Comparison of ENCODE assay signal across 8 cellular contexts in the genomic region with DNA sequence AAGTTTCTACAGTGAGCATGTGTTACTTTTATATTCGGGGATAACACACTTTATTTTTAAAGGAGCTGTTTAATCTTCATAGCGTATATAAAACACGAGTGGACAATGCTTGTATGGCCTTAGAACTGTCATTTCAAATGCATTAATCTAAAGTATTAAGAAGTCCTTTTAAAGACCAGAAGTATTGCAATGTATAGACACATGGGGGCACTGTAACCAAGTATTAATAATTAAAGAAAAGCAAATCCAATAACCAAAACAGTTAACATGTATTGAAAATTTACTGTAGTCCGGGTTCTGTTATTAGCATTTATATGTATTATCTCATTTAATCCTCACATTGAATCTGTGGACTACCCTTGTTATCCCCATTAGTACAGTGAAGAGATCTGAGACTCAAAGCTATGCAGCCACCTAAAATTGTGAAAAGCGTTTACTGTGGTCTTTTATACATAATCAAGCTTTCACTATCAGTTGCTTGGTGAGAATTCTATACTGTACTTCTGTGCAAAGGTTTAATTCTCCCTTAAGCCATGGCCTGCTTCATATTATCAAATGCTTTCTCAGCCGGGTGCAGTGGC. TPM values are rescaled to one million over a fixed set of nuclear protein-coding genes. Genes with fewer than 3 reads are reported as not detected.
DNase-seq lines count a peak whose midpoint lies in the region; ATAC-seq and TF ChIP-seq lines count a peak whose summit lies in the region.

No MANE protein-coding gene starts in this region.

- H3K36me3 ChIP-seq in PC-3 (ENCODE audit: low read depth, low read length) = no peaks in the 10 kb centered on the region
- H3K36me3 ChIP-seq in testis (ENCODE audit: low read depth, missing control alignments) = no peaks in the 10 kb centered on the region

- H3K4me3 ChIP-seq in PC-3 (ENCODE audit: low read length) (no peak overlapping the region), testis (no peak overlapping the region)

- intact Hi-C loops in PC-3 (cut with micrococcal nuclease) (loop anchor here (1.0 to 5.0 kb wide), 3 partner anchors 45 to 255 kb away; no protein-coding TSS in a partner anchor), testis (cut with DNase I; ENCODE audit: low total_unique reads) (no loop called here)

- no peak overlapping the region for H2AFZ ChIP-seq in PC-3 (ENCODE audit: low read length)

- BruUV-seq in PC-3 (replicated peaks; lab: Mats Ljungman, UMichigan) = no TSS peak

- CTCF ChIA-PET in PC-3 (lab: Charles Lee) = no interaction called here

- DNase-seq in D341Med (ENCODE audit: low spot score) (peak; percentile 28), GM20000 (ENCODE audit: low spot score) (peak; percentile 19), PC-3 (peak; percentile 59), inferior parietal cortex (ENCODE audit: extremely low spot score) (peak; percentile 12), T-helper 9 cell (no peak), HuH-7 (ENCODE audit: low spot score) (no peak), testis (no peak)

- H3K79me2 ChIP-seq in PC-3 (ENCODE audit: low read length) = no peaks in the 10 kb centered on the region

- no peaks in the 10 kb centered on the region for H3F3A ChIP-seq in PC-3 (ENCODE audit: low read length, unreplicated experiment)

- peak; percentile 22 for TF ChIP-seq CTCF in GM20000 (IDR thresholded peaks at IDR 0.05; ENCODE audit: extremely low read depth, missing control alignments)
- peak; percentile 82 for TF ChIP-seq CTCF in PC-3 (conservative IDR thresholded peaks at IDR 0.05; ENCODE audit: low read depth, low read length)
- peak in 1 of 3 experiments; percentile 32 for TF ChIP-seq CTCF in testis (IDR thresholded peaks at IDR 0.05)

- H3K9me3 ChIP-seq in PC-3 (ENCODE audit: low read length) (no peaks in the 10 kb centered on the region), testis (no peaks in the 10 kb centered on the region)

- POLR2A ChIA-PET in PC-3 (lab: Charles Lee; ENCODE audit: unreplicated experiment) = no interaction called here

- no peaks in the 10 kb centered on the region for H3K4me1 ChIP-seq in PC-3 (ENCODE audit: insufficient read depth, low read length)
- no peaks in the 10 kb centered on the region for H3K4me1 ChIP-seq in testis

- H3K4me2 ChIP-seq in PC-3 (ENCODE audit: low read length) = no peak overlapping the region

- 0 out of 2 replicates have a peak, but pooled peaks have one; percentile 33 for ATAC-seq in PC-3
- no peak for ATAC-seq in GM21528 (IDR thresholded peaks at IDR 0.05; ENCODE audit: low FRiP score, unreplicated experiment)

- TF ChIP-seq POLR2A in testis (IDR thresholded peaks at IDR 0.05) = no peak

- 70 to 71% methylated on average over 6 of the region's 6 CpGs for WGBS in testis, 2 donors

- H3K27me3 ChIP-seq in PC-3 (ENCODE audit: low read length) (no peaks in the 10 kb centered on the region), testis (no peaks in the 10 kb centered on the region)

- H3K9ac ChIP-seq in PC-3 (ENCODE audit: low read length) = no peak overlapping the region

- H3K9me2 ChIP-seq in PC-3 (replicated peaks; ENCODE audit: low read length) = no peaks in the 10 kb centered on the region

- no peaks in the 10 kb centered on the region for H4K20me1 ChIP-seq in PC-3 (ENCODE audit: low read length)

- H3K27ac ChIP-seq in PC-3 (ENCODE audit: low read length) (no peak overlapping the region), testis (no peak overlapping the region)

RNA-seq across cellular contexts. Expression of a gene that starts 10.1 kb away (rescaled TPM):
- total RNA-seq in PC-3 (2014; rRNA removed) = 3.9 and 4.2 TPM in 2 replicates
- total RNA-seq in testis = under 1 TPM in 1 of 2 donors, not detected in 1; 0.31 TPM
- polyA plus RNA-seq in testis (ENCODE audit: insufficient read depth, low read depth, low replicate concordance) = not detected

Comparison
In these comparisons a context has a peak if more than half of its experiments do, and no peak if none do; other contexts are left out.
1. DNase-seq: peak in D341Med (single experiment), GM20000 (single experiment), PC-3 (single experiment) and inferior parietal cortex (single experiment); none in T-helper 9 cell (single experiment), HuH-7 (single experiment) and testis (single experiment).